In genomic region chr22:38246692-38247091, GRCh38 we compare ENCODE assay signal across 13 cellular contexts. TPM values are rescaled to one million over a fixed set of nuclear protein-coding genes. Genes with fewer than 3 reads are reported as not detected.
DNase-seq lines count a peak whose midpoint lies in the region; ATAC-seq and TF ChIP-seq lines count a peak whose summit lies in the region.
"Had no signal": no experiment of that assay in that cellular context is flagged by ENCODE, and none has a peak within 500 bp of the region (broad histone marks: within the 10 kb centered on the region; RNA-seq: fewer than 3 reads in every experiment).

No MANE protein-coding gene starts in this region.

- POLR2A ChIA-PET in PC-3 (lab: Charles Lee; ENCODE audit: unreplicated experiment) = no interaction called here

- TF ChIP-seq POLR2A in heart left ventricle (IDR thresholded peaks at IDR 0.05) = no peak

- no peaks in the 10 kb centered on the region for H3K4me1 Mint-ChIP-seq in activated naive CD4-positive, alpha-beta T cell treated with anti-CD3 and anti-CD28 coated beads, Interleukin-2, amount 10 ng/mL, durations not matched to agents 7 days and 5 days

- H3K27ac ChIP-seq in ascending aorta = peak overlapping the region; percentile 82 to 85
- peak overlapping the region; percentile 11 to 82 (median 60) for H3K27ac ChIP-seq in heart left ventricle
- peak overlapping the region; percentile 51 for H3K27ac ChIP-seq in upper lobe of right lung
- H3K27ac ChIP-seq in foreskin keratinocyte = no peak overlapping the region
- H3K27ac ChIP-seq in PC-3 (ENCODE audit: low read length) = no peak overlapping the region
- H3K27ac ChIP-seq: parathyroid adenoma had no signal

- no peak overlapping the region for H3K9ac ChIP-seq in PC-3 (ENCODE audit: low read length)
- H3K9ac ChIP-seq: parathyroid adenoma had no signal

- H2AFZ ChIP-seq in PC-3 (ENCODE audit: low read length) = no peak overlapping the region
- H2AFZ ChIP-seq: parathyroid adenoma had no signal

- no peaks in the 10 kb centered on the region for H3K27me3 Mint-ChIP-seq in activated naive CD4-positive, alpha-beta T cell treated with anti-CD3 and anti-CD28 coated beads, Interleukin-2, amount 10 ng/mL, durations not matched to agents 7 days and 5 days

- no peak overlapping the region for H3K4me3 Mint-ChIP-seq in activated naive CD4-positive, alpha-beta T cell treated with anti-CD3 and anti-CD28 coated beads, Interleukin-2, amount 10 ng/mL, durations not matched to agents 7 days and 5 days
- H3K4me3 Mint-ChIP-seq: CD8-positive, alpha-beta T cell had no signal

- intact Hi-C loops in ascending aorta (cut with DNase I) = no loop called here
- intact Hi-C loops in heart left ventricle (cut with DNase I) = loop anchor here in 1 of 10 donors (10.0 kb wide), 1 partner anchor 132 kb away; the partner anchor contains the start of gene BAIAP2L2
- intact Hi-C loops in upper lobe of right lung (cut with DNase I) = no loop called here
- intact Hi-C loops in PC-3 (cut with micrococcal nuclease) = no loop called here

- TF ChIP-seq CTCF in ascending aorta (IDR thresholded peaks at IDR 0.05) (no peak), heart left ventricle (IDR thresholded peaks at IDR 0.05) (no peak), upper lobe of right lung (IDR thresholded peaks at IDR 0.05) (no peak), foreskin keratinocyte (conservative IDR thresholded peaks at IDR 0.05) (no peak), PC-3 (conservative IDR thresholded peaks at IDR 0.05; ENCODE audit: low read depth, low read length) (no peak)

- H3K4me2 ChIP-seq in PC-3 (ENCODE audit: low read length) = no peak overlapping the region

- H4K20me1 ChIP-seq in PC-3 (ENCODE audit: low read length) = no peaks in the 10 kb centered on the region

- DNase-seq in ascending aorta (ENCODE audit: low spot score in 2 of 2) (peak in 1 of 2 donors; percentile 91), heart left ventricle (peak; percentile 64 to 79 (median 73)), pons (ENCODE audit: low spot score) (peak; percentile 77), upper lobe of right lung (no peak), foreskin keratinocyte (no peak), PC-3 (no peak)
- DNase-seq in activated naive CD4-positive, alpha-beta T cell treated with anti-CD3 and anti-CD28 coated beads, Interleukin-2, amount 10 ng/mL, durations not matched to agents 7 days and 5 days = no peak
- DNase-seq: CD8-positive, alpha-beta T cell; NCI-H524 treated with DMSO at 0.1 percent for 48 hours; RPMI8226; T-helper 2 cell had no signal

- H3K4me3 ChIP-seq in ascending aorta (peak overlapping the region in 1 of 2 donors; percentile 6), heart left ventricle (no peak overlapping the region), upper lobe of right lung (no peak overlapping the region), PC-3 (ENCODE audit: low read length) (no peak overlapping the region)

- no peak overlapping the region for H3K27ac Mint-ChIP-seq in activated naive CD4-positive, alpha-beta T cell treated with anti-CD3 and anti-CD28 coated beads, Interleukin-2, amount 10 ng/mL, durations not matched to agents 7 days and 5 days
- H3K27ac Mint-ChIP-seq: activated T-helper 2 cell treated with anti-CD3 and anti-CD28 coated beads, Interferon-gamma antibody, Interleukin-2, Interleukin-4, amounts not matched to agents 10 μg/mL and 5 μg/mL and 100 μg/mL, durations not matched to agents 14 hours and 24 hours and 36 hours; CD8-positive, alpha-beta T cell had no signal

- H3K79me2 ChIP-seq in PC-3 (ENCODE audit: low read length) = peaks cover 34% of the 10 kb centered on the region

- no peaks in the 10 kb centered on the region for H3K9me3 ChIP-seq in ascending aorta
- peaks cover 0 to 7% (median 0%) of the 10 kb centered on the region in 12 donors for H3K9me3 ChIP-seq in heart left ventricle
- H3K9me3 ChIP-seq in upper lobe of right lung = no peaks in the 10 kb centered on the region
- no peaks in the 10 kb centered on the region for H3K9me3 ChIP-seq in PC-3 (ENCODE audit: low read length)

- no peaks in the 10 kb centered on the region for H3K9me3 Mint-ChIP-seq in activated naive CD4-positive, alpha-beta T cell treated with anti-CD3 and anti-CD28 coated beads, Interleukin-2, amount 10 ng/mL, durations not matched to agents 7 days and 5 days
- H3K9me3 Mint-ChIP-seq: activated T-helper 2 cell treated with anti-CD3 and anti-CD28 coated beads, Interferon-gamma antibody, Interleukin-2, Interleukin-4, amounts not matched to agents 10 μg/mL and 5 μg/mL and 100 μg/mL, durations not matched to agents 14 hours and 24 hours and 36 hours; CD8-positive, alpha-beta T cell had no signal

- H3K36me3 ChIP-seq in ascending aorta = peaks cover 29 to 40% of the 10 kb centered on the region in 2 donors
- H3K36me3 ChIP-seq in heart left ventricle = peaks cover 0 to 52% (median 45%) of the 10 kb centered on the region in 9 donors
- H3K36me3 ChIP-seq in upper lobe of right lung = peaks cover 39% of the 10 kb centered on the region
- H3K36me3 ChIP-seq in PC-3 (ENCODE audit: low read depth, low read length) = no peaks in the 10 kb centered on the region

- CTCF ChIA-PET in activated naive CD4-positive, alpha-beta T cell treated with anti-CD3 and anti-CD28 coated beads, Interleukin-2, amount 10 ng/mL, durations not matched to agents 7 days and 5 days (lab: Charles Lee) = interaction anchor here (0.8 kb wide), 1 partner anchor 16 kb away, joined by 4 read pairs; no protein-coding TSS in a partner anchor
- CTCF ChIA-PET in PC-3 (lab: Charles Lee) = no interaction called here

- WGBS in heart left ventricle, 4 donors = 62 to 85% (median 69%) methylated on average over 5 of the region's 5 CpGs

- ATAC-seq in heart left ventricle (peak; percentile 51 to 80 (median 68)), upper lobe of right lung (no peak), foreskin keratinocyte (no peak), PC-3 (no peak)
- ATAC-seq: CD8-positive, alpha-beta T cell had no signal

- BruUV-seq in PC-3 (replicated peaks; lab: Mats Ljungman, UMichigan) = no TSS peak

- peaks cover 19% of the 10 kb centered on the region for H3K36me3 Mint-ChIP-seq in activated naive CD4-positive, alpha-beta T cell treated with anti-CD3 and anti-CD28 coated beads, Interleukin-2, amount 10 ng/mL, durations not matched to agents 7 days and 5 days

- no peaks in the 10 kb centered on the region for H3K9me2 ChIP-seq in PC-3 (replicated peaks; ENCODE audit: low read length)

- H3K27me3 ChIP-seq in ascending aorta = no peaks in the 10 kb centered on the region
- no peaks in the 10 kb centered on the region for H3K27me3 ChIP-seq in heart left ventricle
- no peaks in the 10 kb centered on the region for H3K27me3 ChIP-seq in upper lobe of right lung
- H3K27me3 ChIP-seq in foreskin keratinocyte = no peaks in the 10 kb centered on the region
- no peaks in the 10 kb centered on the region for H3K27me3 ChIP-seq in PC-3 (ENCODE audit: low read length)

- H3K4me1 ChIP-seq in ascending aorta = peaks cover 20 to 43% of the 10 kb centered on the region in 2 donors
- H3K4me1 ChIP-seq in heart left ventricle = peaks cover 0 to 67% (median 36%) of the 10 kb centered on the region in 12 donors
- H3K4me1 ChIP-seq in upper lobe of right lung = peaks cover 25% of the 10 kb centered on the region
- peaks cover 9% of the 10 kb centered on the region for H3K4me1 ChIP-seq in foreskin keratinocyte
- H3K4me1 ChIP-seq in PC-3 (ENCODE audit: insufficient read depth, low read length) = no peaks in the 10 kb centered on the region
- H3K4me1 ChIP-seq: parathyroid adenoma had no signal

- H3F3A ChIP-seq in PC-3 (ENCODE audit: low read length, unreplicated experiment) = no peaks in the 10 kb centered on the region

RNA-seq across cellular contexts. Expression of gene TMEM184B, which starts 26.1 kb away (rescaled TPM):
- 118 TPM for total RNA-seq in ascending aorta
- 100 to 1,000 TPM in 1 of 9 donors, 10 to 100 TPM in 8; 37.6 to 103 (median 47.0) TPM for total RNA-seq in heart left ventricle
- 10 to 100 TPM; 19.5 to 54.4 TPM for polyA plus RNA-seq in heart left ventricle
- 79.2 TPM for total RNA-seq in upper lobe of right lung
- 54.0 and 55.7 TPM in 2 replicates for total RNA-seq in foreskin keratinocyte
- 37.1 and 43.9 TPM in 2 replicates for polyA plus RNA-seq in foreskin keratinocyte
- total RNA-seq in PC-3 (2014; rRNA removed) = 37.5 and 43.8 TPM in 2 replicates

RNA-seq across cellular contexts. Expression of gene MAFF, which starts 44.9 kb away (rescaled TPM):
- total RNA-seq in ascending aorta (183 TPM), heart left ventricle (10 to 100 TPM in 3 of 9 donors, 1 to 10 TPM in 6; 1.9 to 35.8 (median 4.0) TPM), upper lobe of right lung (48.9 TPM), foreskin keratinocyte (21.1 and 23.8 TPM in 2 replicates), PC-3 (2014; rRNA removed) (72.6 and 112 TPM in 2 replicates)
- polyA plus RNA-seq in heart left ventricle (10 to 100 TPM in 1 of 2 donors, 1 to 10 TPM in 1; 4.7 to 36.0 TPM), foreskin keratinocyte (18.7 and 20.0 TPM in 2 replicates)

Comparison
In these comparisons a context has a peak if more than half of its experiments do, and no peak if none do; other contexts are left out.
1. DNase-seq: peak in heart left ventricle (5 of 5) and pons (single experiment); none in upper lobe of right lung (single experiment), activated naive CD4-positive, alpha-beta T cell treated with anti-CD3 and anti-CD28 coated beads, Interleukin-2, amount 10 ng/mL, durations not matched to agents 7 days and 5 days (single experiment), foreskin keratinocyte (0 of 2) and PC-3 (single experiment).
2. H3K27ac ChIP-seq: peak in ascending aorta (2 of 2), heart left ventricle (12 of 12) and upper lobe of right lung (single experiment); none in foreskin keratinocyte (single experiment) and PC-3 (single experiment).
3. ATAC-seq: peak in heart left ventricle (4 of 4); none in upper lobe of right lung (single experiment), foreskin keratinocyte (single experiment) and PC-3 (single experiment).